In the genomic region with DNA sequence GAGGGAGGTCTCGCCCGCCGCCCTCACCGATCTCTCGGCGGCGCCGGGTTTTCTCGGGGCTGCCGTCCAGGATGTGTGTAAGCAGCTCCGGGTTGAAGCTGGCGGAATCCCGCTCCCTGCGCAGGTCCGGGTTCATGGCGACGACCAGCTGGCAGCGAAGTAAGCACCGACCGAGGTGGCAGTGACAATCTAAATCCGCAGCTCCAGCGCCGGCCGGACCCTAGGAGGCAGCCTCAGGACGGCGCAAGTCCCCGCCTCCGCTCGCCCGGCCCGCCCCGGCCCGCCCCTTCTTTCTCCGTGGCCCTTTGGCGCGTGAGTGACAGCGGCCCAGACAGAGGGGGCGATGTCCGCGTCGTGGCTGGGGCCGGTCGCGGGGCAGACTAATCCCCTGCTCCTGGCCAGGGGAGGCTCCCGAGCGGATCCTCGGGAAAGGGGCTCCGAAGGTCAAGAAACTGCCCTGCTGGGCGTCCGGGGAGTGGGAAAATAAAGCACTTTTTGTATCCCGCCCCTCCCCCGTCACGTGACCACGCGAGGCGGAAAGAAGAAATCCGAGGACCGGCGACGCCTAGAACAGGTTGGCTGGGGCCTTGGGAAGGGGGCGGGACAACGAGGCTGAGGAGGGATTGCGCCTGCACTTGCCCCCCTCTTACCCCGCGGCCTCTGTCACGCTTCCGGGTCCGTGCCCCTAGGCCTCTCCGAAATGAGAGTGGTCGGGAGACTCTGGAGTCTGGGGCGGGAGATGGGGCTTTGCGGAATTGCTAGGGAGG, we compare ENCODE assay signal across 1 cellular context.
TF ChIP-seq lines count a peak whose summit lies in the region.

A gene (minus strand): TSS at position 229 of the 767 bp plus-strand sequence. CDS start 93 bp downstream, at position 136.
A gene with protein sequence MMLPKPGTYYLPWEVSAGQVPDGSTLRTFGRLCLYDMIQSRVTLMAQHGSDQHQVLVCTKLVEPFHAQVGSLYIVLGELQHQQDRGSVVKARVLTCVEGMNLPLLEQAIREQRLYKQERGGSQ (plus strand): TSS at position 303 of the 767 bp plus-strand sequence. CDS start 6,953 bp downstream, outside the sequence.

TF ChIP-seq in GM12878, 131 proteins besides CTCF, POLR2A, EP300 and RAD21 (continued from another document):
- TF ChIP-seq, protein P1, sequence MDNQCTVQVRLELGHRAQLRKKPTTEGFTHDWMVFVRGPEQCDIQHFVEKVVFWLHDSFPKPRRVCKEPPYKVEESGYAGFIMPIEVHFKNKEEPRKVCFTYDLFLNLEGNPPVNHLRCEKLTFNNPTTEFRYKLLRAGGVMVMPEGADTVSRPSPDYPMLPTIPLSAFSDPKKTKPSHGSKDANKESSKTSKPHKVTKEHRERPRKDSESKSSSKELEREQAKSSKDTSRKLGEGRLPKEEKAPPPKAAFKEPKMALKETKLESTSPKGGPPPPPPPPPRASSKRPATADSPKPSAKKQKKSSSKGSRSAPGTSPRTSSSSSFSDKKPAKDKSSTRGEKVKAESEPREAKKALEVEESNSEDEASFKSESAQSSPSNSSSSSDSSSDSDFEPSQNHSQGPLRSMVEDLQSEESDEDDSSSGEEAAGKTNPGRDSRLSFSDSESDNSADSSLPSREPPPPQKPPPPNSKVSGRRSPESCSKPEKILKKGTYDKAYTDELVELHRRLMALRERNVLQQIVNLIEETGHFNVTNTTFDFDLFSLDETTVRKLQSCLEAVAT (IDR thresholded peaks at IDR 0.05) = no peak
- TF ChIP-seq CBX5 (IDR thresholded peaks at IDR 0.05; ENCODE audit: low read depth) (no peak), PAX8 (IDR thresholded peaks at IDR 0.05) (no peak), YBX1 (IDR thresholded peaks at IDR 0.05) (no peak), LARP7 (IDR thresholded peaks at IDR 0.05) (no peak; the same call in 1 of the 2 replicates), RAD51 (IDR thresholded peaks at IDR 0.05) (peak; percentile 99), SREBF1 (IDR thresholded peaks at IDR 0.05; ENCODE audit: low read length) (peak; percentile 16; the same call in 1 of the 2 replicates), FOS (IDR thresholded peaks at IDR 0.05; ENCODE audit: borderline replicate concordance, extremely low read depth, insufficient read length) (no peak), TBL1XR1 (IDR thresholded peaks at IDR 0.05; ENCODE audit: low read depth, low read length) (no peak), MYC (IDR thresholded peaks at IDR 0.05; ENCODE audit: insufficient read depth, insufficient read length, insufficient replicate concordance, low read length, severe bottlenecking) (no peak), CHD1 (IDR thresholded peaks at IDR 0.05; ENCODE audit: low read depth, low read length) (no peak), TAF1 (IDR thresholded peaks at IDR 0.05; ENCODE audit: borderline replicate concordance, low read depth, low read length) (peak; percentile 98), RB1 (IDR thresholded peaks at IDR 0.05; ENCODE audit: borderline replicate concordance) (no peak), IKZF2 (IDR thresholded peaks at IDR 0.05) (peak; percentile 36 to 70), CBFB (IDR thresholded peaks at IDR 0.05; ENCODE audit: low read depth) (peak; percentile 77), TCF7 (IDR thresholded peaks at IDR 0.05; ENCODE audit: borderline replicate concordance) (no peak), SMC3 (IDR thresholded peaks at IDR 0.05; ENCODE audit: borderline replicate concordance, low read length) (no peak), NFIC (IDR thresholded peaks at IDR 0.05; ENCODE audit: low read depth, low read length) (no peak), RFX5 (IDR thresholded peaks at IDR 0.05; ENCODE audit: low read depth, low read length) (no peak), SPI1 (IDR thresholded peaks at IDR 0.05; ENCODE audit: borderline replicate concordance, insufficient read depth, low read depth, low read length) (no peak), ZZZ3 (IDR thresholded peaks at IDR 0.05; ENCODE audit: control insufficient read depth, insufficient read length, low read depth) (no peak)
- TF ChIP-seq, protein P2, sequence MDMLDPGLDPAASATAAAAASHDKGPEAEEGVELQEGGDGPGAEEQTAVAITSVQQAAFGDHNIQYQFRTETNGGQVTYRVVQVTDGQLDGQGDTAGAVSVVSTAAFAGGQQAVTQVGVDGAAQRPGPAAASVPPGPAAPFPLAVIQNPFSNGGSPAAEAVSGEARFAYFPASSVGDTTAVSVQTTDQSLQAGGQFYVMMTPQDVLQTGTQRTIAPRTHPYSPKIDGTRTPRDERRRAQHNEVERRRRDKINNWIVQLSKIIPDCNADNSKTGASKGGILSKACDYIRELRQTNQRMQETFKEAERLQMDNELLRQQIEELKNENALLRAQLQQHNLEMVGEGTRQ (IDR thresholded peaks at IDR 0.05; ENCODE audit: borderline replicate concordance, low read depth, low read length) = peak; percentile 91
- TF ChIP-seq, protein P3, sequence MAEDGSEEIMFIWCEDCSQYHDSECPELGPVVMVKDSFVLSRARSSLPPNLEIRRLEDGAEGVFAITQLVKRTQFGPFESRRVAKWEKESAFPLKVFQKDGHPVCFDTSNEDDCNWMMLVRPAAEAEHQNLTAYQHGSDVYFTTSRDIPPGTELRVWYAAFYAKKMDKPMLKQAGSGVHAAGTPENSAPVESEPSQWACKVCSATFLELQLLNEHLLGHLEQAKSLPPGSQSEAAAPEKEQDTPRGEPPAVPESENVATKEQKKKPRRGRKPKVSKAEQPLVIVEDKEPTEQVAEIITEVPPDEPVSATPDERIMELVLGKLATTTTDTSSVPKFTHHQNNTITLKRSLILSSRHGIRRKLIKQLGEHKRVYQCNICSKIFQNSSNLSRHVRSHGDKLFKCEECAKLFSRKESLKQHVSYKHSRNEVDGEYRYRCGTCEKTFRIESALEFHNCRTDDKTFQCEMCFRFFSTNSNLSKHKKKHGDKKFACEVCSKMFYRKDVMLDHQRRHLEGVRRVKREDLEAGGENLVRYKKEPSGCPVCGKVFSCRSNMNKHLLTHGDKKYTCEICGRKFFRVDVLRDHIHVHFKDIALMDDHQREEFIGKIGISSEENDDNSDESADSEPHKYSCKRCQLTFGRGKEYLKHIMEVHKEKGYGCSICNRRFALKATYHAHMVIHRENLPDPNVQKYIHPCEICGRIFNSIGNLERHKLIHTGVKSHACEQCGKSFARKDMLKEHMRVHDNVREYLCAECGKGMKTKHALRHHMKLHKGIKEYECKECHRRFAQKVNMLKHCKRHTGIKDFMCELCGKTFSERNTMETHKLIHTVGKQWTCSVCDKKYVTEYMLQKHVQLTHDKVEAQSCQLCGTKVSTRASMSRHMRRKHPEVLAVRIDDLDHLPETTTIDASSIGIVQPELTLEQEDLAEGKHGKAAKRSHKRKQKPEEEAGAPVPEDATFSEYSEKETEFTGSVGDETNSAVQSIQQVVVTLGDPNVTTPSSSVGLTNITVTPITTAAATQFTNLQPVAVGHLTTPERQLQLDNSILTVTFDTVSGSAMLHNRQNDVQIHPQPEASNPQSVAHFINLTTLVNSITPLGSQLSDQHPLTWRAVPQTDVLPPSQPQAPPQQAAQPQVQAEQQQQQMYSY (CRISPR knock-in tag; IDR thresholded peaks at IDR 0.05) = peak; percentile 76
- TF ChIP-seq, protein P4, sequence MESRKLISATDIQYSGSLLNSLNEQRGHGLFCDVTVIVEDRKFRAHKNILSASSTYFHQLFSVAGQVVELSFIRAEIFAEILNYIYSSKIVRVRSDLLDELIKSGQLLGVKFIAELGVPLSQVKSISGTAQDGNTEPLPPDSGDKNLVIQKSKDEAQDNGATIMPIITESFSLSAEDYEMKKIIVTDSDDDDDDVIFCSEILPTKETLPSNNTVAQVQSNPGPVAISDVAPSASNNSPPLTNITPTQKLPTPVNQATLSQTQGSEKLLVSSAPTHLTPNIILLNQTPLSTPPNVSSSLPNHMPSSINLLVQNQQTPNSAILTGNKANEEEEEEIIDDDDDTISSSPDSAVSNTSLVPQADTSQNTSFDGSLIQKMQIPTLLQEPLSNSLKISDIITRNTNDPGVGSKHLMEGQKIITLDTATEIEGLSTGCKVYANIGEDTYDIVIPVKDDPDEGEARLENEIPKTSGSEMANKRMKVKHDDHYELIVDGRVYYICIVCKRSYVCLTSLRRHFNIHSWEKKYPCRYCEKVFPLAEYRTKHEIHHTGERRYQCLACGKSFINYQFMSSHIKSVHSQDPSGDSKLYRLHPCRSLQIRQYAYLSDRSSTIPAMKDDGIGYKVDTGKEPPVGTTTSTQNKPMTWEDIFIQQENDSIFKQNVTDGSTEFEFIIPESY (IDR thresholded peaks at IDR 0.05) = no peak
- TF ChIP-seq, protein P5, sequence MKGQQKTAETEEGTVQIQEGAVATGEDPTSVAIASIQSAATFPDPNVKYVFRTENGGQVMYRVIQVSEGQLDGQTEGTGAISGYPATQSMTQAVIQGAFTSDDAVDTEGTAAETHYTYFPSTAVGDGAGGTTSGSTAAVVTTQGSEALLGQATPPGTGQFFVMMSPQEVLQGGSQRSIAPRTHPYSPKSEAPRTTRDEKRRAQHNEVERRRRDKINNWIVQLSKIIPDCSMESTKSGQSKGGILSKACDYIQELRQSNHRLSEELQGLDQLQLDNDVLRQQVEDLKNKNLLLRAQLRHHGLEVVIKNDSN (IDR thresholded peaks at IDR 0.05; ENCODE audit: borderline replicate concordance, extremely low read length, insufficient read depth, low read depth, low read length) = peak; percentile 94
TF ChIP-seq in GM12878: peak in this region for 52.
